In genomic region chr6:144588674-144589325, GRCh38 we compare ENCODE assay signal across 11 cellular contexts.
DNase-seq lines count a peak whose midpoint lies in the region; ATAC-seq and TF ChIP-seq lines count a peak whose summit lies in the region.
"Had no signal": no experiment of that assay in that cellular context is flagged by ENCODE, and none has a peak within 500 bp of the region (broad histone marks: within the 10 kb centered on the region; RNA-seq: fewer than 3 reads in every experiment).

No MANE protein-coding gene starts in this region.

- no peak for TF ChIP-seq POLR2A in thyroid gland (IDR thresholded peaks at IDR 0.05)

- no peak overlapping the region for H3K4me3 ChIP-seq in AG10803 (ENCODE audit: low read length)
- no peak overlapping the region for H3K4me3 ChIP-seq in thyroid gland (replicated peaks in 1 of 3)
- no peak overlapping the region for H3K4me3 ChIP-seq in BE2C (ENCODE audit: low read depth, low read length)
- H3K4me3 ChIP-seq: left lung, PC-9 had no signal

- H3K36me3 ChIP-seq in thyroid gland (no peaks in the 10 kb centered on the region), BE2C (no peaks in the 10 kb centered on the region)

- peaks cover 8 to 10% of the 10 kb centered on the region in 2 donors for H3K4me1 ChIP-seq in thyroid gland
- H3K4me1 ChIP-seq in BE2C = no peaks in the 10 kb centered on the region; the same call in 1 of the 2 replicates

- ATAC-seq in GM19023 (IDR thresholded peaks at IDR 0.05; ENCODE audit: unreplicated experiment) (peak; percentile 65), HG02759 (IDR thresholded peaks at IDR 0.05; ENCODE audit: unreplicated experiment) (peak; percentile 53), HG03521 (IDR thresholded peaks at IDR 0.05; ENCODE audit: unreplicated experiment) (peak; percentile 85)
- ATAC-seq: left lung had no signal

- DNase-seq in AG10803 (ENCODE audit: low read depth) (peak; percentile 67), thyroid gland (no peak), BE2C (no peak), NCI-H146 treated with DMSO at 0.1 percent for 48 hours (lab: John Stamatoyannopoulos, UW; ENCODE audit: unreplicated experiment) (no peak), superior temporal gyrus (ENCODE audit: extremely low spot score) (no peak)
- DNase-seq: left lung; PC-9; stimulated activated CD4-positive, alpha-beta T cell treated with anti-CD3 and anti-CD28 coated beads, Interleukin-2, amount 100 ng/mL, for 48 hours had no signal

- H3K27me3 ChIP-seq in thyroid gland (no peaks in the 10 kb centered on the region), BE2C (no peaks in the 10 kb centered on the region)
- H3K27me3 ChIP-seq: left lung had no signal

- peak overlapping the region in 1 of 3 donors; percentile 35 for H3K27ac ChIP-seq in thyroid gland
- H3K27ac ChIP-seq: left lung, PC-9 had no signal

- TF ChIP-seq CTCF in AG10803 (conservative IDR thresholded peaks at IDR 0.05; ENCODE audit: low read length) (no peak), thyroid gland (IDR thresholded peaks at IDR 0.05) (no peak), BE2C (IDR thresholded peaks at IDR 0.05; ENCODE audit: low read depth, low read length) (no peak)

- H3K9me3 ChIP-seq in thyroid gland (no peaks in the 10 kb centered on the region), BE2C (no peaks in the 10 kb centered on the region)
- H3K9me3 ChIP-seq: left lung had no signal

- WGBS in thyroid gland, 2 donors = 69 to 75% methylated on average over 1 of the region's 1 CpG

- intact Hi-C loops in thyroid gland (cut with DNase I) = loop anchor here (10.0 kb wide), 1 partner anchor 346 kb away; no protein-coding TSS in a partner anchor
